In the genomic region with DNA sequence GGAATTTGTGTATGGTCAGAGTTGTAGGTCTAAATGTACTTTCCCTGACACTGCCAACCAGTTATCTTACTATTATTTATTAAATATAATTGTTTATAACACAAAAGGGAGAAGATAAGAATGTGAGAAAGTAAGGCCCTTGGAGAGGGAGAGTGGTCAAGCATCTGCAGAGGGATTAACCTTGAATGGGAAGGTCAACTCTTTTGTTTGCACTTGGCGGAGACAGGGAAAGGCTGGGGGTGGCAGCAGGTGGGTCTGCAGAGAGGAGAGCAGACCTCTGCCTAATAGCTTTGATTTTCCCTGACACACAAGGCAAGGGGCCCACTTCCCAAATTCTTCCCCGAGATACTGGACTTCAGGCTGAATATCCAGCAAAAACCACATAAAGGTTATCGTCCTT, we compare ENCODE assay signal across 26 cellular contexts. TPM values are rescaled to one million over a fixed set of nuclear protein-coding genes. Genes with fewer than 3 reads are reported as not detected.
A peak's percentile ranks its signal among the peaks of the same experiment; 100 is the strongest.
DNase-seq lines count a peak whose midpoint lies in the region; ATAC-seq and TF ChIP-seq lines count a peak whose summit lies in the region.
"Had no signal": no experiment of that assay in that cellular context is flagged by ENCODE, and none has a peak within 500 bp of the region (broad histone marks: within the 10 kb centered on the region; RNA-seq: fewer than 3 reads in every experiment).

No MANE protein-coding gene starts in this region.

- no peaks in the 10 kb centered on the region for H3K27me3 ChIP-seq in GM23248 (replicated peaks; ENCODE audit: insufficient read depth)
- no peaks in the 10 kb centered on the region for H3K27me3 ChIP-seq in gastrocnemius medialis
- H3K27me3 ChIP-seq: transverse colon had no signal

- in situ Hi-C loops in GM23248 (cut with MboI) (no loop called here), gastrocnemius medialis (cut with MboI; ENCODE audit: low sequenced_read_pairs in 4 of 4) (no loop called here), ACHN (cut with HindIII; ENCODE audit: low pct_ligation_motif_present, low pct_unique_long_range_greater_than_20kb, low sequenced_read_pairs) (no loop called here)

- no peak overlapping the region for H3K27ac Mint-ChIP-seq in activated T-helper 17 cell treated with anti-CD3 and anti-CD28 coated beads, Interleukin-2, amount 50 U/mL, for 72 hours
- H3K27ac Mint-ChIP-seq: activated CD4-positive, alpha-beta memory T cell treated with anti-CD3 and anti-CD28 coated beads for 36 hours; activated T-helper 1 cell treated with anti-CD3 and anti-CD28 coated beads, Interleukin-12 subunit alpha, Interleukin-12 subunit beta, Interleukin-2, Interleukin-4 antibody, amounts not matched to agents 30 ng/mL and 10 ng/mL and 1 ng/mL, durations not matched to agents 14 hours and 24 hours and 36 hours; CD4-positive, alpha-beta T cell; endodermal cell had no signal

- H3K27ac ChIP-seq in GM23248 (peak overlapping the region; percentile 79), epithelial cell of prostate (peak overlapping the region; percentile 99), gastrocnemius medialis (peak overlapping the region in 3 of 4 donors; percentile 1 to 51 (median 43))
- H3K27ac ChIP-seq: spleen, transverse colon had no signal

- intact Hi-C loops in gastrocnemius medialis (cut with DNase I; ENCODE audit: low total_unique reads): loop anchor here (10.0 kb wide), 1 partner anchor 215 kb away; the partner anchor contains the start of gene KATNA1

- no peak for DNase-seq in GM23248
- DNase-seq in NCI-H69 (lab: John Stamatoyannopoulos, UW): peak; percentile 78
- no peak for DNase-seq in epithelial cell of prostate (ENCODE audit: low read depth, low spot score)
- no peak for DNase-seq in gastrocnemius medialis
- DNase-seq in NCI-H187 (lab: John Stamatoyannopoulos, UW): no peak
- no peak for DNase-seq in ACHN
- DNase-seq: activated CD4-positive, alpha-beta memory T cell treated with anti-CD3 and anti-CD28 coated beads for 36 hours; activated CD4-positive, CD25-positive, alpha-beta regulatory T cell treated with anti-CD3 and anti-CD28 coated beads, Interleukin-2, amount 50 U/mL, for 72 hours; activated CD8-positive, alpha-beta memory T cell treated with anti-CD3 and anti-CD28 coated beads, Interleukin-2, amount 50 U/mL, for 4 hours; AML-193; anterior cingulate cortex; caudate nucleus; CD4-positive, alpha-beta T cell; endodermal cell; NCI-H1930; NCI-H524 treated with DMSO at 0.1 percent for 48 hours; occipital lobe; RPMI8226; spleen; T-helper 2 cell; transverse colon had no signal

- H3K9me2 ChIP-seq in GM23248 (ENCODE audit: insufficient read depth): no peaks in the 10 kb centered on the region

- H3K4me3 Mint-ChIP-seq in activated T-helper 17 cell treated with anti-CD3 and anti-CD28 coated beads, Interleukin-2, amount 50 U/mL, for 72 hours: no peak overlapping the region
- H3K4me3 Mint-ChIP-seq: activated CD4-positive, alpha-beta memory T cell treated with anti-CD3 and anti-CD28 coated beads for 36 hours; activated T-helper 1 cell treated with anti-CD3 and anti-CD28 coated beads, Interleukin-12 subunit alpha, Interleukin-12 subunit beta, Interleukin-2, Interleukin-4 antibody, amounts not matched to agents 30 ng/mL and 10 ng/mL and 1 ng/mL, durations not matched to agents 14 hours and 24 hours and 36 hours; CD4-positive, alpha-beta T cell; endodermal cell had no signal

- H3K27me3 Mint-ChIP-seq in activated T-helper 17 cell treated with anti-CD3 and anti-CD28 coated beads, Interleukin-2, amount 50 U/mL, for 72 hours: no peaks in the 10 kb centered on the region

- H3K4me1 ChIP-seq in GM23248 (ENCODE audit: insufficient read depth): peaks cover 59% of the 10 kb centered on the region
- H3K4me1 ChIP-seq in gastrocnemius medialis: peaks cover 30 to 41% of the 10 kb centered on the region in 2 donors

- H3K4me3 ChIP-seq in GM23248 (no peak overlapping the region), gastrocnemius medialis (no peak overlapping the region)
- H3K4me3 ChIP-seq: spleen, transverse colon had no signal

- peaks cover 3% of the 10 kb centered on the region for H3K4me1 Mint-ChIP-seq in activated T-helper 17 cell treated with anti-CD3 and anti-CD28 coated beads, Interleukin-2, amount 50 U/mL, for 72 hours

- peak overlapping the region; percentile 47 for H3K9ac ChIP-seq in GM23248

- ATAC-seq in gastrocnemius medialis: no peak
- ATAC-seq in activated T-helper 17 cell treated with anti-CD3 and anti-CD28 coated beads, Interleukin-2, amount 50 U/mL, for 72 hours (replicated peaks): no peak
- ATAC-seq: activated naive CD4-positive, alpha-beta T cell treated with anti-CD3 and anti-CD28 coated beads, Interleukin-2, amount 50 U/mL, for 72 hours; SK-N-SH treated with all-trans-retinoic acid at 6 μM for 48 hours had no signal

- WGBS in GM23248 (ENCODE audit: low coverage in 1 of 2, low lambda C conversion rate in 2 of 2, missing lambda C conversion rate in 2 of 2), 2 experiments: 96 to 100% methylated on average over 3 of the region's 3 CpGs

- TF ChIP-seq POLR2A in gastrocnemius medialis (IDR thresholded peaks at IDR 0.05): no peak

- H3K9me3 ChIP-seq in GM23248 (ENCODE audit: low read depth): no peaks in the 10 kb centered on the region
- H3K9me3 ChIP-seq in gastrocnemius medialis: no peaks in the 10 kb centered on the region
- H3K9me3 ChIP-seq: spleen, transverse colon had no signal

- H3F3A ChIP-seq in GM23248 (ENCODE audit: insufficient read depth): peaks cover 48% of the 10 kb centered on the region

- H2AFZ ChIP-seq in GM23248: no peak overlapping the region

- H3K9me3 Mint-ChIP-seq in activated T-helper 17 cell treated with anti-CD3 and anti-CD28 coated beads, Interleukin-2, amount 50 U/mL, for 72 hours: no peaks in the 10 kb centered on the region
- H3K9me3 Mint-ChIP-seq: activated CD4-positive, alpha-beta memory T cell treated with anti-CD3 and anti-CD28 coated beads for 36 hours; activated naive CD4-positive, alpha-beta T cell treated with anti-CD3 and anti-CD28 coated beads, Interleukin-2, amount 50 U/mL, for 72 hours; activated T-helper 1 cell treated with anti-CD3 and anti-CD28 coated beads, Interleukin-12 subunit alpha, Interleukin-12 subunit beta, Interleukin-2, Interleukin-4 antibody, amounts not matched to agents 30 ng/mL and 10 ng/mL and 1 ng/mL, durations not matched to agents 14 hours and 24 hours and 36 hours; CD4-positive, alpha-beta T cell; endodermal cell had no signal

- H3K36me3 ChIP-seq in GM23248 (ENCODE audit: low read depth) (no peaks in the 10 kb centered on the region), gastrocnemius medialis (no peaks in the 10 kb centered on the region)
- H3K36me3 ChIP-seq: spleen, transverse colon had no signal

- peaks cover 69% of the 10 kb centered on the region for H3K79me2 ChIP-seq in GM23248 (ENCODE audit: insufficient read depth)

- peak overlapping the region; percentile 34 for H3K4me2 ChIP-seq in GM23248 (ENCODE audit: unreplicated experiment)

- no peaks in the 10 kb centered on the region for H4K20me1 ChIP-seq in GM23248 (ENCODE audit: insufficient read depth)

- no peaks in the 10 kb centered on the region for H3K36me3 Mint-ChIP-seq in activated T-helper 17 cell treated with anti-CD3 and anti-CD28 coated beads, Interleukin-2, amount 50 U/mL, for 72 hours (ENCODE audit: low read depth)
- H3K36me3 Mint-ChIP-seq: activated CD4-positive, alpha-beta memory T cell treated with anti-CD3 and anti-CD28 coated beads for 36 hours; activated naive CD4-positive, alpha-beta T cell treated with anti-CD3 and anti-CD28 coated beads, Interleukin-2, amount 50 U/mL, for 72 hours had no signal

- no peak for TF ChIP-seq CTCF in gastrocnemius medialis (IDR thresholded peaks at IDR 0.05 in 4 of 5, conservative IDR thresholded peaks at IDR 0.05 in 1 of 5)

RNA-seq across cellular contexts. Expression of gene LRP11, which starts 4.2 kb away (rescaled TPM):
- total RNA-seq in GM23248 (2014; rRNA removed; shearing (Covaris generic)): 108 and 168 TPM in 2 replicates
- 44.9 and 50.3 TPM in 2 replicates for polyA plus RNA-seq in GM23248 (2016; fragmentation: Nextera tagmentation; extraction: Ambion mirVana)
- total RNA-seq in gastrocnemius medialis: 10 to 100 TPM in 1 of 4 donors, 1 to 10 TPM in 3; 5.5 to 19.8 (median 6.1) TPM
- total RNA-seq in activated T-helper 17 cell treated with anti-CD3 and anti-CD28 coated beads, Interleukin-2, amount 50 U/mL, for 72 hours: 1 to 10 TPM; 6.5 to 9.6 TPM

RNA-seq across cellular contexts. Expression of gene RAET1E, which starts 38.0 kb away (rescaled TPM):
- total RNA-seq in GM23248 (2014; rRNA removed; shearing (Covaris generic)): 8.6 and 10.4 TPM in 2 replicates
- polyA plus RNA-seq in GM23248 (2016; fragmentation: Nextera tagmentation; extraction: Ambion mirVana): 8.1 and 8.8 TPM in 2 replicates
- total RNA-seq in gastrocnemius medialis: 1 to 10 TPM in 1 of 4 donors, not detected in 3; 3.9 TPM
- total RNA-seq in activated T-helper 17 cell treated with anti-CD3 and anti-CD28 coated beads, Interleukin-2, amount 50 U/mL, for 72 hours: 1 to 10 TPM in 1 of 2 donors, under 1 TPM in 1; 0.99 to 4.9 TPM
- total RNA-seq: activated CD4-positive, alpha-beta memory T cell treated with anti-CD3 and anti-CD28 coated beads for 36 hours; activated T-helper 1 cell treated with anti-CD3 and anti-CD28 coated beads, Interleukin-12 subunit alpha, Interleukin-12 subunit beta, Interleukin-2, Interleukin-4 antibody, amounts not matched to agents 30 ng/mL and 10 ng/mL and 1 ng/mL, durations not matched to agents 14 hours and 24 hours and 36 hours; CD4-positive, alpha-beta T cell; endodermal cell; left lobe of liver; occipital lobe; transverse colon had no signal

Comparison
In these comparisons a context has a peak if more than half of its experiments do, and no peak if none do; other contexts are left out.
1. H3K27ac ChIP-seq: peak in every context shown above with its lines; median percentile 99 in epithelial cell of prostate; 79 in GM23248; 43 in gastrocnemius medialis.